8 cellular contexts compared by ENCODE assay signal in the genomic region with DNA sequence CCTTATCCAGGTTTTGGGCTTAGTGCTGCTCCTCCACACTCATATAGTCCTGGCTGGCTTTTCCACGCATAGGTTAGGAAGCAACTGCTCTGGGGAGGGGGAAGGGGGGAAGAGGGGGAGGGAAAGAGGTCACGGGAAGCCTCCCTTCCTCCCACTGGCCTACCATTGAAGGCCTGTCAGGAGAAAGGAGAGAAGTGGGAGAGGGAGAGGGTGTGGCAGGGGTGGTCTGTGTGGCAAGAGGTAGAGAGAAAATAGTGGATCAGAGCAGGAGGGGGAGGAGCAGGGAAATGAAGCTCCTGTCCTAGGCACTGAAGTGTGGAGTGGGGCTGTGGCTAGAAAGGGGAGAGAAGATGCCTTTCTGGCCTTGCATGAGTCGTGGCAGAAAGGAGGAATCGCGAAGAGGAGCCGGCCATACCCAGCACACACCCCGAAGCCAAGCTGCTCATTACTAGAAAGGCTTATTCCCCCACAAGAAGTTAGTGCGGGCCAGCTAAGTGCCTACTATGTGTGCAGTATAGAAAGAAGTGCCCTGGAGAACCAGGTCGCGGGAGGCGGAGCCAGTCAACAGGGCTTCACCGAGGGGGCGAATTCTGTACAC. TPM values are rescaled to one million over a fixed set of nuclear protein-coding genes. Genes with fewer than 3 reads are reported as not detected.
A peak's percentile ranks its signal among the peaks of the same experiment; 100 is the strongest.
DNase-seq lines count a peak whose midpoint lies in the region; ATAC-seq, FAIRE-seq and TF ChIP-seq lines count a peak whose summit lies in the region.

No MANE protein-coding gene starts in this region.

- H3K36me3 Mint-ChIP-seq in activated naive CD8-positive, alpha-beta T cell treated with anti-CD3 and anti-CD28 coated beads for 36 hours = peaks cover 4% of the 10 kb centered on the region

- H3K27ac Mint-ChIP-seq in activated naive CD8-positive, alpha-beta T cell treated with anti-CD3 and anti-CD28 coated beads for 36 hours = peak overlapping the region; percentile 85

- DNase-seq in A549 (ENCODE audit: low read depth in 1 of 2, low spot score in 1 of 2) (no peak), HAP-1 (ENCODE audit: low spot score in 2 of 2) (peak in 1 of 2 experiments; percentile 29), right lobe of liver (no peak), omental fat pad (ENCODE audit: low spot score) (no peak), AG20443 (ENCODE audit: low spot score) (no peak), SIG-M5 treated with dmso at 0.1 percent for 504 hours (lab: John Stamatoyannopoulos, UW; ENCODE audit: unreplicated experiment) (no peak)
- no peak for DNase-seq in activated naive CD8-positive, alpha-beta T cell treated with anti-CD3 and anti-CD28 coated beads for 36 hours

- CTCF ChIA-PET in A549 (lab: Yijun Ruan, JAX) = interaction anchor here (0.6 to 2.1 kb wide), 4 partner anchors 7 to 145 kb away, joined by 3 to 6 read pairs (median 4); no protein-coding TSS in a partner anchor

- POLR2A ChIA-PET in A549 (lab: Yijun Ruan, JAX) = interaction anchor here (2.1 kb wide), 1 partner anchor 85 kb away, joined by 32 read pairs; no protein-coding TSS in a partner anchor

- peak overlapping the region; percentile 85 for H3K4me2 ChIP-seq in A549

- H3K4me1 ChIP-seq in A549 (peaks cover 41% of the 10 kb centered on the region), HAP-1 (peaks cover 33% of the 10 kb centered on the region), right lobe of liver (peaks cover 0 to 11% (median 0%) of the 10 kb centered on the region in 4 donors)

- no peak for TF ChIP-seq RAD21 in A549 (conservative IDR thresholded peaks at IDR 0.05 in 1 of 2, IDR thresholded peaks at IDR 0.05 in 1 of 2)

- H3K27me3 ChIP-seq in HAP-1 (ENCODE audit: low read depth) = no peaks in the 10 kb centered on the region
- no peaks in the 10 kb centered on the region for H3K27me3 ChIP-seq in right lobe of liver

- no peaks in the 10 kb centered on the region for H3K27me3 Mint-ChIP-seq in activated naive CD8-positive, alpha-beta T cell treated with anti-CD3 and anti-CD28 coated beads for 36 hours

- in situ Hi-C loops in HAP-1 (cut with MboI; ENCODE audit: low sequenced_read_pairs) = no loop called here

- H3K4me3 Mint-ChIP-seq in activated naive CD8-positive, alpha-beta T cell treated with anti-CD3 and anti-CD28 coated beads for 36 hours = peak overlapping the region; percentile 85

- no peak for FAIRE-seq in A549 (lab: Jason Lieb, UNC)

- TF ChIP-seq CTCF in A549 (IDR thresholded peaks at IDR 0.05) (no peak), right lobe of liver (IDR thresholded peaks at IDR 0.05) (no peak), omental fat pad (IDR thresholded peaks at IDR 0.05) (no peak)

- TF ChIP-seq EP300 in A549 (IDR thresholded peaks at IDR 0.05) = no peak

- peaks cover 23% of the 10 kb centered on the region for H3K4me1 Mint-ChIP-seq in activated naive CD8-positive, alpha-beta T cell treated with anti-CD3 and anti-CD28 coated beads for 36 hours

- H3K27ac ChIP-seq in A549 = peak overlapping the region; percentile 100
- no peak overlapping the region for H3K27ac ChIP-seq in right lobe of liver

- H3K36me3 ChIP-seq in HAP-1 (replicated peaks) (no peaks in the 10 kb centered on the region), right lobe of liver (no peaks in the 10 kb centered on the region)

- intact Hi-C loops in right lobe of liver (cut with DNase I) = no loop called here

- peak in 1 of 2 experiments; percentile 3; a peak in 2 of 6 replicates for ATAC-seq in A549
- ATAC-seq in right lobe of liver = no peak
- no peak for ATAC-seq in omental fat pad (ENCODE audit: low FRiP score)
- no peak for ATAC-seq in GM21367 (IDR thresholded peaks at IDR 0.05; ENCODE audit: unreplicated experiment)

- 20% methylated on average over 13 of the region's 13 CpGs for WGBS in A549 (ENCODE audit: missing lambda C conversion rate)
- 60% methylated on average over 6 of the region's 13 CpGs for WGBS in right lobe of liver (ENCODE audit: insufficient coverage, low coverage, low lambda C conversion rate, missing lambda C conversion rate)

- TF ChIP-seq POLR2A in A549 (IDR thresholded peaks at IDR 0.05; ENCODE audit: low read length) (no peak), right lobe of liver (IDR thresholded peaks at IDR 0.05) (no peak)

- H3K9me3 ChIP-seq in A549 (no peaks in the 10 kb centered on the region), HAP-1 (no peaks in the 10 kb centered on the region), right lobe of liver (no peaks in the 10 kb centered on the region)

- H3K4me3 ChIP-seq in A549 = peak overlapping the region; percentile 84
- H3K4me3 ChIP-seq in HAP-1 = peak overlapping the region; percentile 51
- peak overlapping the region in 2 of 3 donors; percentile 52 to 61 for H3K4me3 ChIP-seq in right lobe of liver

- H3K9me3 Mint-ChIP-seq in activated naive CD8-positive, alpha-beta T cell treated with anti-CD3 and anti-CD28 coated beads for 36 hours = no peaks in the 10 kb centered on the region

TF ChIP-seq in A549, 52 proteins besides CTCF, POLR2A, EP300 and RAD21:
- TF ChIP-seq HDAC2 (IDR thresholded peaks at IDR 0.05) (no peak), CBX8 (IDR thresholded peaks at IDR 0.05) (no peak), TP53 (CRISPR knock-in tag; IDR thresholded peaks at IDR 0.05) (no peak), KDM1A (IDR thresholded peaks at IDR 0.05; ENCODE audit: low read depth) (no peak), CEBPB (IDR thresholded peaks at IDR 0.05) (no peak), MYC (IDR thresholded peaks at IDR 0.05; ENCODE audit: borderline replicate concordance, low read length) (no peak), EHMT2 (IDR thresholded peaks at IDR 0.05; ENCODE audit: low read depth) (no peak), JUN (IDR thresholded peaks at IDR 0.05) (no peak), JUNB (IDR thresholded peaks at IDR 0.05) (no peak), TFCP2L1 (CRISPR knock-in tag; IDR thresholded peaks at IDR 0.05) (no peak), ESRRA (IDR thresholded peaks at IDR 0.05; ENCODE audit: borderline replicate concordance, low read length) (no peak), PHF8 (IDR thresholded peaks at IDR 0.05; ENCODE audit: borderline replicate concordance, low read depth) (no peak), ZFP36 (IDR thresholded peaks at IDR 0.05; ENCODE audit: borderline replicate concordance, partially characterized antibody) (no peak), HOXB5 (CRISPR knock-in tag; IDR thresholded peaks at IDR 0.05) (no peak), RCOR1 (IDR thresholded peaks at IDR 0.05; ENCODE audit: low read depth, low read length) (no peak)
- TF ChIP-seq, protein P1, sequence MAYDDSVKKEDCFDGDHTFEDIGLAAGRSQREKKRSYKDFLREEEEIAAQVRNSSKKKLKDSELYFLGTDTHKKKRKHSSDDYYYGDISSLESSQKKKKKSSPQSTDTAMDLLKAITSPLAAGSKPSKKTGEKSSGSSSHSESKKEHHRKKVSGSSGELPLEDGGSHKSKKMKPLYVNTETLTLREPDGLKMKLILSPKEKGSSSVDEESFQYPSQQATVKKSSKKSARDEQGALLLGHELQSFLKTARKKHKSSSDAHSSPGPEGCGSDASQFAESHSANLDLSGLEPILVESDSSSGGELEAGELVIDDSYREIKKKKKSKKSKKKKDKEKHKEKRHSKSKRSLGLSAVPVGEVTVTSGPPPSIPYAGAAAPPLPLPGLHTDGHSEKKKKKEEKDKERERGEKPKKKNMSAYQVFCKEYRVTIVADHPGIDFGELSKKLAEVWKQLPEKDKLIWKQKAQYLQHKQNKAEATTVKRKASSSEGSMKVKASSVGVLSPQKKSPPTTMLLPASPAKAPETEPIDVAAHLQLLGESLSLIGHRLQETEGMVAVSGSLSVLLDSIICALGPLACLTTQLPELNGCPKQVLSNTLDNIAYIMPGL (CRISPR knock-in tag; IDR thresholded peaks at IDR 0.05; ENCODE audit: borderline replicate concordance) = no peak
- TF ChIP-seq, protein P2, sequence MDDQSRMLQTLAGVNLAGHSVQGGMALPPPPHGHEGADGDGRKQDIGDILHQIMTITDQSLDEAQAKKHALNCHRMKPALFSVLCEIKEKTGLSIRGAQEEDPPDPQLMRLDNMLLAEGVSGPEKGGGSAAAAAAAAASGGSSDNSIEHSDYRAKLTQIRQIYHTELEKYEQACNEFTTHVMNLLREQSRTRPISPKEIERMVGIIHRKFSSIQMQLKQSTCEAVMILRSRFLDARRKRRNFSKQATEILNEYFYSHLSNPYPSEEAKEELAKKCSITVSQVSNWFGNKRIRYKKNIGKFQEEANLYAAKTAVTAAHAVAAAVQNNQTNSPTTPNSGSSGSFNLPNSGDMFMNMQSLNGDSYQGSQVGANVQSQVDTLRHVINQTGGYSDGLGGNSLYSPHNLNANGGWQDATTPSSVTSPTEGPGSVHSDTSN (IDR thresholded peaks at IDR 0.05) = no peak
- TF ChIP-seq, protein P3, sequence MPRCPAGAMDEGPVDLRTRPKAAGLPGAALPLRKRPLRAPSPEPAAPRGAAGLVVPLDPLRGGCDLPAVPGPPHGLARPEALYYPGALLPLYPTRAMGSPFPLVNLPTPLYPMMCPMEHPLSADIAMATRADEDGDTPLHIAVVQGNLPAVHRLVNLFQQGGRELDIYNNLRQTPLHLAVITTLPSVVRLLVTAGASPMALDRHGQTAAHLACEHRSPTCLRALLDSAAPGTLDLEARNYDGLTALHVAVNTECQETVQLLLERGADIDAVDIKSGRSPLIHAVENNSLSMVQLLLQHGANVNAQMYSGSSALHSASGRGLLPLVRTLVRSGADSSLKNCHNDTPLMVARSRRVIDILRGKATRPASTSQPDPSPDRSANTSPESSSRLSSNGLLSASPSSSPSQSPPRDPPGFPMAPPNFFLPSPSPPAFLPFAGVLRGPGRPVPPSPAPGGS (IDR thresholded peaks at IDR 0.05) = no peak
- TF ChIP-seq, protein P4, sequence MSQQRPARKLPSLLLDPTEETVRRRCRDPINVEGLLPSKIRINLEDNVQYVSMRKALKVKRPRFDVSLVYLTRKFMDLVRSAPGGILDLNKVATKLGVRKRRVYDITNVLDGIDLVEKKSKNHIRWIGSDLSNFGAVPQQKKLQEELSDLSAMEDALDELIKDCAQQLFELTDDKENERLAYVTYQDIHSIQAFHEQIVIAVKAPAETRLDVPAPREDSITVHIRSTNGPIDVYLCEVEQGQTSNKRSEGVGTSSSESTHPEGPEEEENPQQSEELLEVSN (IDR thresholded peaks at IDR 0.05; ENCODE audit: borderline replicate concordance, low read depth) = no peak

RNA-seq across cellular contexts. Expression of a gene that starts 1.1 kb away (rescaled TPM):
- polyA plus RNA-seq in A549 (2011; rRNA removed) (32.0 and 36.3 TPM in 2 replicates), A549 (2017; fragmentation: RNase III; extraction: RNeasy Plus Mini Kit Qiagen cat#74134 plus additional on column Dnase treatment) (35.3 to 43.7 TPM (median 38.9 TPM) in 3 replicates)
- 14.8 and 21.4 TPM in 2 replicates for polyA plus RNA-seq in A549 (2012; cell fraction: cytosol; rRNA removed)
- 20.1 and 24.0 TPM in 2 replicates for polyA plus RNA-seq in A549 (2012; cell fraction: nucleus; rRNA removed)
- polyA minus RNA-seq in A549 (2011; rRNA and poly(A)+ RNA removed) = 44.0 and 45.7 TPM in 2 replicates
- total RNA-seq in activated naive CD8-positive, alpha-beta T cell treated with anti-CD3 and anti-CD28 coated beads for 36 hours = 10 to 100 TPM in 1 of 2 experiments, 1 to 10 TPM in 1; 9.1 to 11.0 TPM
- total RNA-seq in right lobe of liver (1 to 10 TPM; 1.3 to 7.9 (median 2.8) TPM), omental fat pad (10 to 100 TPM; 24.6 to 56.9 (median 42.1) TPM)

Comparison
In these comparisons a context has a peak if more than half of its experiments do, and no peak if none do; other contexts are left out.
1. H3K27ac ChIP-seq: peak in A549 (2 of 2); none in right lobe of liver (0 of 3).
2. Peak in every context shown above with its lines, with median percentiles within 50 percentile points of each other: H3K4me3 ChIP-seq.